7 cellular contexts compared by ENCODE assay signal in genomic region chr16:68267612-68268405, GRCh38. TPM values are rescaled to one million over a fixed set of nuclear protein-coding genes. Genes with fewer than 3 reads are reported as not detected.
DNase-seq lines count a peak whose midpoint lies in the region; ATAC-seq, FAIRE-seq and TF ChIP-seq lines count a peak whose summit lies in the region.
"Had no signal": no experiment of that assay in that cellular context is flagged by ENCODE, and none has a peak within 500 bp of the region (broad histone marks: within the 10 kb centered on the region; RNA-seq: fewer than 3 reads in every experiment).

No MANE protein-coding gene starts in this region.

- TF ChIP-seq EP300 in A549 (IDR thresholded peaks at IDR 0.05), result no peak

- H3K9me3 Mint-ChIP-seq in chondrocyte (ENCODE audit: low read depth), result no peaks in the 10 kb centered on the region

- no peaks in the 10 kb centered on the region for H3K36me3 ChIP-seq in HUES48 (ENCODE audit: control insufficient read depth, insufficient read depth, low read length)
- H3K36me3 ChIP-seq in BE2C, result peaks cover 18% of the 10 kb centered on the region

- H3K4me2 ChIP-seq in A549, result peak overlapping the region; percentile 45
- H3K4me2 ChIP-seq: PC-9 had no signal

- H3K27ac ChIP-seq in A549 (peak overlapping the region in 1 of 2 experiments; percentile 54; a peak in 3 of 6 replicates), HUES48 (ENCODE audit: low read depth, low read length) (peak overlapping the region; percentile 44)
- H3K27ac ChIP-seq: PC-9 had no signal

- FAIRE-seq in A549 (lab: Jason Lieb, UNC), result no peak

- TF ChIP-seq CTCF in A549 (IDR thresholded peaks at IDR 0.05) (no peak), chondrocyte (IDR thresholded peaks at IDR 0.05) (no peak), BE2C (IDR thresholded peaks at IDR 0.05; ENCODE audit: low read depth, low read length) (no peak)

- POLR2A ChIA-PET in A549 (lab: Yijun Ruan, JAX), result no interaction called here

- no peaks in the 10 kb centered on the region for H3K27me3 Mint-ChIP-seq in chondrocyte (ENCODE audit: low read depth)

- H3K27me3 ChIP-seq in HUES48 (ENCODE audit: control insufficient read depth, insufficient read depth, low read length) (peaks cover 13% of the 10 kb centered on the region), BE2C (no peaks in the 10 kb centered on the region)

- DNase-seq in A549 (ENCODE audit: low read depth in 1 of 2, low spot score in 1 of 2) (no peak), chondrocyte (ENCODE audit: low spot score) (no peak), BE2C (no peak), NCI-H2081 treated with DMSO at 0.1 percent for 48 hours (lab: John Stamatoyannopoulos, UW) (no peak), NCI-H748 (lab: John Stamatoyannopoulos, UW; ENCODE audit: unreplicated experiment) (no peak)
- DNase-seq: PC-9 had no signal

- peaks cover 54% of the 10 kb centered on the region for H3K4me1 Mint-ChIP-seq in chondrocyte (ENCODE audit: low read depth)

- no peak for TF ChIP-seq POLR2A in A549 (IDR thresholded peaks at IDR 0.05; ENCODE audit: low read length)

- H3K9ac ChIP-seq in HUES48 (ENCODE audit: low read depth, low read length), result no peak overlapping the region

- TF ChIP-seq RAD21 in A549 (conservative IDR thresholded peaks at IDR 0.05 in 1 of 2, IDR thresholded peaks at IDR 0.05 in 1 of 2), result no peak

- H3K4me3 Mint-ChIP-seq in chondrocyte (ENCODE audit: unreplicated experiment), result no peak overlapping the region

- H3K4me1 ChIP-seq in A549, result peaks cover 50% of the 10 kb centered on the region
- H3K4me1 ChIP-seq in HUES48 (ENCODE audit: control insufficient read depth, insufficient read depth, low read length), result peaks cover 17% of the 10 kb centered on the region
- peaks cover 6% of the 10 kb centered on the region; the same call in 1 of the 2 replicates for H3K4me1 ChIP-seq in BE2C

- no peak for ATAC-seq in A549

- CTCF ChIA-PET in A549 (lab: Yijun Ruan, JAX), result interaction anchor here (0.8 to 1.7 kb wide), 5 partner anchors 12 to 253 kb away, joined by 3 to 4 read pairs (median 3); no protein-coding TSS in a partner anchor

- no peaks in the 10 kb centered on the region for H3K36me3 Mint-ChIP-seq in chondrocyte (ENCODE audit: low read depth)

- H3K9me3 ChIP-seq in A549 (no peaks in the 10 kb centered on the region), HUES48 (ENCODE audit: control insufficient read depth, insufficient read depth, low read length) (no peaks in the 10 kb centered on the region), BE2C (no peaks in the 10 kb centered on the region)

- H3K4me3 ChIP-seq in A549, result no peak overlapping the region
- H3K4me3 ChIP-seq in HUES48 (ENCODE audit: low read depth, low read length), result peak overlapping the region; percentile 25; the same call in 1 of the 2 replicates
- H3K4me3 ChIP-seq in BE2C (ENCODE audit: low read depth, low read length), result no peak overlapping the region
- H3K4me3 ChIP-seq: PC-9 had no signal

- H3K27ac Mint-ChIP-seq in chondrocyte (ENCODE audit: unreplicated experiment), result peak overlapping the region; percentile 81

- WGBS in A549 (ENCODE audit: missing lambda C conversion rate), result 82% methylated on average over 6 of the region's 6 CpGs

TF ChIP-seq in A549, 52 proteins besides CTCF, POLR2A, EP300 and RAD21:
- TF ChIP-seq PBX3 (IDR thresholded peaks at IDR 0.05) (no peak), POLR2AphosphoS2 (conservative IDR thresholded peaks at IDR 0.05; ENCODE audit: low read length) (no peak), HEYL (CRISPR knock-in tag; IDR thresholded peaks at IDR 0.05) (no peak), KDM5A (IDR thresholded peaks at IDR 0.05) (no peak), HDAC2 (IDR thresholded peaks at IDR 0.05) (no peak), FOXS1 (CRISPR knock-in tag; IDR thresholded peaks at IDR 0.05) (no peak), ZC3H11A (IDR thresholded peaks at IDR 0.05) (no peak), BHLHE40 (IDR thresholded peaks at IDR 0.05; ENCODE audit: low read depth, low read length) (no peak), EHMT2 (IDR thresholded peaks at IDR 0.05; ENCODE audit: low read depth) (no peak), ZFP36 (IDR thresholded peaks at IDR 0.05; ENCODE audit: borderline replicate concordance, partially characterized antibody) (no peak)

RNA-seq across cellular contexts. Expression of gene SLC7A6, which starts 3.5 kb away (rescaled TPM):
- polyA plus RNA-seq in A549 (2011; rRNA removed) (32.9 and 45.3 TPM in 2 replicates), A549 (2017; fragmentation: RNase III; extraction: RNeasy Plus Mini Kit Qiagen cat#74134 plus additional on column Dnase treatment) (29.1 to 35.9 TPM (median 31.1 TPM) in 3 replicates)
- polyA plus RNA-seq in A549 (2012; cell fraction: cytosol; rRNA removed), result 20.8 and 31.4 TPM in 2 replicates
- 81.4 and 119 TPM in 2 replicates for polyA plus RNA-seq in A549 (2012; cell fraction: nucleus; rRNA removed)
- 72.8 and 105 TPM in 2 replicates for polyA minus RNA-seq in A549 (2011; rRNA and poly(A)+ RNA removed)
- 49.5 to 57.3 TPM (median 55.9 TPM) in 3 replicates for total RNA-seq in chondrocyte
- polyA plus RNA-seq in BE2C (2012; ENCODE audit: insufficient read depth, insufficient read length, low read depth), result 49.3 TPM

RNA-seq across cellular contexts. Expression of gene PLA2G15, which starts 22.6 kb away (rescaled TPM):
- 4.8 and 5.7 TPM in 2 replicates for polyA plus RNA-seq in A549 (2011; rRNA removed)
- polyA plus RNA-seq in A549 (2012; cell fraction: cytosol; rRNA removed), result 6.9 and 8.6 TPM in 2 replicates
- polyA plus RNA-seq in A549 (2012; cell fraction: nucleus; rRNA removed), result 17.3 and 18.5 TPM in 2 replicates
- 7.5 to 8.7 TPM (median 7.7 TPM) in 3 replicates for polyA plus RNA-seq in A549 (2017; fragmentation: RNase III; extraction: RNeasy Plus Mini Kit Qiagen cat#74134 plus additional on column Dnase treatment)
- polyA minus RNA-seq in A549 (2011; rRNA and poly(A)+ RNA removed), result 4.3 and 5.6 TPM in 2 replicates
- total RNA-seq in chondrocyte, result 24.5 to 29.6 TPM (median 28.0 TPM) in 3 replicates
- polyA plus RNA-seq in BE2C (2012; ENCODE audit: insufficient read depth, insufficient read length, low read depth), result 12.3 TPM

RNA-seq across cellular contexts. Expression of gene ESRP2, which starts 31.9 kb away (rescaled TPM):
- polyA plus RNA-seq in A549 (2011; rRNA removed) (0.04 and 0.08 TPM in 2 replicates), A549 (2017; fragmentation: RNase III; extraction: RNeasy Plus Mini Kit Qiagen cat#74134 plus additional on column Dnase treatment) (0.07 to 0.10 TPM (median 0.09 TPM) in 3 replicates)
- polyA plus RNA-seq in A549 (2012; cell fraction: cytosol; rRNA removed), result 0.05 and 0.08 TPM in 2 replicates
- 0.26 and 0.32 TPM in 2 replicates for polyA plus RNA-seq in A549 (2012; cell fraction: nucleus; rRNA removed)
- polyA minus RNA-seq in A549 (2011; rRNA and poly(A)+ RNA removed), result 0.19 and 0.33 TPM in 2 replicates
- total RNA-seq in chondrocyte, result 0.42 to 0.44 TPM in 2 of 3 replicates, not detected in the other
- not detected for polyA plus RNA-seq in BE2C (2012; ENCODE audit: insufficient read depth, insufficient read length, low read depth)

RNA-seq across cellular contexts. Expression of gene SLC7A6OS, which starts 42.9 kb away (rescaled TPM):
- polyA plus RNA-seq in A549 (2011; rRNA removed) (11.0 and 11.9 TPM in 2 replicates), A549 (2017; fragmentation: RNase III; extraction: RNeasy Plus Mini Kit Qiagen cat#74134 plus additional on column Dnase treatment) (10.4 to 11.5 TPM (median 10.9 TPM) in 3 replicates)
- 5.2 and 6.2 TPM in 2 replicates for polyA plus RNA-seq in A549 (2012; cell fraction: cytosol; rRNA removed)
- polyA plus RNA-seq in A549 (2012; cell fraction: nucleus; rRNA removed), result 5.8 and 9.5 TPM in 2 replicates
- polyA minus RNA-seq in A549 (2011; rRNA and poly(A)+ RNA removed), result 9.0 and 9.1 TPM in 2 replicates
- total RNA-seq in chondrocyte, result 9.5 to 12.7 TPM (median 11.8 TPM) in 3 replicates
- 23.0 TPM for polyA plus RNA-seq in BE2C (2012; ENCODE audit: insufficient read depth, insufficient read length, low read depth)

RNA-seq across cellular contexts. Expression of gene PRMT7, which starts 43.0 kb away (rescaled TPM):
- polyA plus RNA-seq in A549 (2011; rRNA removed) (37.1 and 37.6 TPM in 2 replicates), A549 (2017; fragmentation: RNase III; extraction: RNeasy Plus Mini Kit Qiagen cat#74134 plus additional on column Dnase treatment) (44.7 to 47.2 TPM (median 46.3 TPM) in 3 replicates)
- polyA plus RNA-seq in A549 (2012; cell fraction: cytosol; rRNA removed), result 49.5 and 59.4 TPM in 2 replicates
- polyA plus RNA-seq in A549 (2012; cell fraction: nucleus; rRNA removed), result 191 and 230 TPM in 2 replicates
- 51.2 and 54.9 TPM in 2 replicates for polyA minus RNA-seq in A549 (2011; rRNA and poly(A)+ RNA removed)
- total RNA-seq in chondrocyte, result 25.1 to 41.8 TPM (median 26.7 TPM) in 3 replicates
- polyA plus RNA-seq in BE2C (2012; ENCODE audit: insufficient read depth, insufficient read length, low read depth), result 67.4 TPM
